In the genomic region with DNA sequence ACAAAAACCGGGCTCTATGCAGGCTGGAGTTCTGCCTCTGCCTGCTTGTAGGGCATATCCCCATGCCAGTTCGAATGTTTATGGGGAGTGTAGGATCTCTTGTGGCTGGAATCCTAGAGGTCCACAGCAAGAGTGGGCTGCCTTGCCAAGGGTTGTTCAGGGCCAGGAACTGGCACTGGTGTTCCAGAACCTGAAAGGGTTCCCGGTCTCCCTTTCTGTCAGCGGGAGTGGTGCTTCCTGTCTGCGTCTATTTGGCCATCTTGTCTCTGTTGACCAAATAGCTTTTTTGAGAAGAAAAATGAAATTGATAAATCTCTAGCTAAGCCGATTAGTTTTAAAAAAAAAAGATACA, we compare ENCODE assay signal across 8 cellular contexts. TPM values are rescaled to one million over a fixed set of nuclear protein-coding genes. Genes with fewer than 3 reads are reported as not detected.
DNase-seq lines count a peak whose midpoint lies in the region; ATAC-seq and TF ChIP-seq lines count a peak whose summit lies in the region.

No MANE protein-coding gene starts in this region.

- H3K79me2 ChIP-seq in parathyroid adenoma = no peaks in the 10 kb centered on the region

- 69% methylated on average over 4 to 6 of the region's 6 CpGs for WGBS in gastroesophageal sphincter (ENCODE audit: low coverage in 1 of 2), 2 donors

- H3K4me3 Mint-ChIP-seq in Calu3 (ENCODE audit: low read depth, unreplicated experiment) (peak overlapping the region; percentile 95), T-cell (peak overlapping the region; percentile 88 to 94 (median 89))

- H3K36me3 ChIP-seq in gastroesophageal sphincter = no peaks in the 10 kb centered on the region
- no peaks in the 10 kb centered on the region for H3K36me3 ChIP-seq in parathyroid adenoma (ENCODE audit: control insufficient read depth, insufficient read depth, low read length)

- BruUV-seq in Calu3 (replicated peaks; lab: Mats Ljungman, UMichigan) = no TSS peak

- H3K9me3 Mint-ChIP-seq in Calu3 (ENCODE audit: low read depth, unreplicated experiment) = no peaks in the 10 kb centered on the region
- no peaks in the 10 kb centered on the region for H3K9me3 Mint-ChIP-seq in T-cell

- H3K4me3 ChIP-seq in gastroesophageal sphincter (peak overlapping the region; percentile 29 to 60), parathyroid adenoma (ENCODE audit: low read depth, low read length) (peak overlapping the region; percentile 62)

- H3K9me3 ChIP-seq in gastroesophageal sphincter (no peaks in the 10 kb centered on the region), parathyroid adenoma (ENCODE audit: control insufficient read depth, low read length) (no peaks in the 10 kb centered on the region)

- ATAC-seq in T-cell (replicated peaks in 1 of 4) (no peak), gastroesophageal sphincter (peak; percentile 17)

- H3K4me1 ChIP-seq in gastroesophageal sphincter (peaks cover 0 to 15% (median 4%) of the 10 kb centered on the region in 3 donors), parathyroid adenoma (no peaks in the 10 kb centered on the region)

- H3K27ac ChIP-seq in gastroesophageal sphincter (peak overlapping the region in 2 of 4 donors; percentile 79 to 83), parathyroid adenoma (no peak overlapping the region)

- peak overlapping the region; percentile 99 for H3K4me2 ChIP-seq in parathyroid adenoma (ENCODE audit: low read length)

- TF ChIP-seq POLR2A in gastroesophageal sphincter (IDR thresholded peaks at IDR 0.05) = no peak

- H3K27me3 Mint-ChIP-seq in Calu3 (ENCODE audit: unreplicated experiment) (peaks cover 4% of the 10 kb centered on the region), T-cell (peaks cover 3 to 12% of the 10 kb centered on the region in 2 donors)

- intact Hi-C loops in Calu3 (cut with micrococcal nuclease; ENCODE audit: unreplicated experiment) = loop anchor here (5.0 kb wide), 1 partner anchor 408 kb away; no protein-coding TSS in a partner anchor

- CTCF ChIA-PET in Calu3 (lab: Charles Lee) (no interaction called here), T-cell (lab: Charles Lee) (interaction anchor here (0.6 to 0.8 kb wide), 4 partner anchors 46 to 567 kb away, joined by 3 to 4 read pairs (median 3); no protein-coding TSS in a partner anchor)

- DNase-seq in Calu3 (no peak), T-cell (peak in 1 of 34 experiments; percentile 2), AG20443 (ENCODE audit: low spot score) (no peak), NCI-H2107 treated with DMSO at 0.1 percent for 48 hours (lab: John Stamatoyannopoulos, UW; ENCODE audit: unreplicated experiment) (no peak)
- no peak for DNase-seq in stimulated activated CD4-positive, alpha-beta T cell treated with anti-CD3 and anti-CD28 coated beads, Interleukin-1b, Interleukin-23, amount 100 ng/mL, for 48 hours
- no peak for DNase-seq in NK-92 treated with Interleukin-12 subunit alpha and Interleukin-12 subunit beta, amount 100 ng/mL, for 24 hours (lab: John Stamatoyannopoulos, UW)

- H3K9ac ChIP-seq in parathyroid adenoma = no peak overlapping the region

- H3K27ac Mint-ChIP-seq in Calu3 (ENCODE audit: unreplicated experiment) (no peak overlapping the region), T-cell (no peak overlapping the region)

- H3K27me3 ChIP-seq in gastroesophageal sphincter = no peaks in the 10 kb centered on the region
- H3K27me3 ChIP-seq in parathyroid adenoma (ENCODE audit: control insufficient read depth, insufficient read depth, low read length) = no peaks in the 10 kb centered on the region

- peak overlapping the region; percentile 90 for H2AFZ ChIP-seq in parathyroid adenoma

- POLR2A ChIA-PET in T-cell (lab: Charles Lee) = interaction anchor here (0.6 to 0.7 kb wide), 3 partner anchors 346 to 1479 kb away, joined by 3 to 8 read pairs (median 4); no protein-coding TSS in a partner anchor

- H3K4me1 Mint-ChIP-seq in Calu3 (ENCODE audit: low read depth, unreplicated experiment) = peaks cover 11% of the 10 kb centered on the region
- peaks cover 12 to 15% (median 12%) of the 10 kb centered on the region in 3 donors for H3K4me1 Mint-ChIP-seq in T-cell

- TF ChIP-seq CTCF in Calu3 (IDR thresholded peaks at IDR 0.05; ENCODE audit: unreplicated experiment) = no peak
- TF ChIP-seq CTCF in gastroesophageal sphincter (IDR thresholded peaks at IDR 0.05) = no peak
- no peak for TF ChIP-seq CTCF in parathyroid adenoma (IDR thresholded peaks at IDR 0.05)

- TF ChIP-seq EP300 in gastroesophageal sphincter (IDR thresholded peaks at IDR 0.05) = no peak

- peaks cover 11% of the 10 kb centered on the region for H3K36me3 Mint-ChIP-seq in Calu3 (ENCODE audit: insufficient read depth, unreplicated experiment)
- no peaks in the 10 kb centered on the region for H3K36me3 Mint-ChIP-seq in T-cell

RNA-seq across cellular contexts. Expression of a gene that starts 17.8 kb away (rescaled TPM):
- total RNA-seq in Calu3 (2022) (not detected in 2 replicates), T-cell (under 1 TPM in 3 of 5 donors, not detected in 2; 0.12 to 0.60 (median 0.33) TPM), gastroesophageal sphincter (1 to 10 TPM in 2 of 4 donors, under 1 TPM in 1, not detected in 1; 0.39 to 6.5 (median 5.5) TPM)

RNA-seq across cellular contexts. Expression of a gene that starts 24.1 kb away (rescaled TPM):
- total RNA-seq in Calu3 (2022) (1.2 and 1.4 TPM in 2 replicates), T-cell (1 to 10 TPM in 2 of 5 donors, under 1 TPM in 3; 0.15 to 1.6 (median 0.49) TPM), gastroesophageal sphincter (1 to 10 TPM; 1.9 to 9.0 (median 5.1) TPM)

RNA-seq across cellular contexts. Expression of a gene that starts 24.7 kb away (rescaled TPM):
- total RNA-seq in Calu3 (2022) (not detected in 2 replicates), T-cell (not detected), gastroesophageal sphincter (1 to 10 TPM in 1 of 4 donors, not detected in 3; 1.2 TPM)

RNA-seq across cellular contexts. Expression of a gene that starts 55.3 kb away (rescaled TPM):
- total RNA-seq in Calu3 (2022) = not detected in 2 replicates
- not detected for total RNA-seq in T-cell
- total RNA-seq in gastroesophageal sphincter = 1 to 10 TPM; 1.4 to 4.7 (median 2.4) TPM

RNA-seq across cellular contexts. Expression of a gene that starts 58.6 kb away (rescaled TPM):
- total RNA-seq in Calu3 (2022) (54.8 and 61.0 TPM in 2 replicates), T-cell (100 to 1,000 TPM in 2 of 5 donors, 10 to 100 TPM in 3; 46.7 to 129 (median 53.7) TPM), gastroesophageal sphincter (100 to 1,000 TPM; 122 to 269 (median 193) TPM)
